8 cellular contexts compared by ENCODE assay signal in the genomic region with DNA sequence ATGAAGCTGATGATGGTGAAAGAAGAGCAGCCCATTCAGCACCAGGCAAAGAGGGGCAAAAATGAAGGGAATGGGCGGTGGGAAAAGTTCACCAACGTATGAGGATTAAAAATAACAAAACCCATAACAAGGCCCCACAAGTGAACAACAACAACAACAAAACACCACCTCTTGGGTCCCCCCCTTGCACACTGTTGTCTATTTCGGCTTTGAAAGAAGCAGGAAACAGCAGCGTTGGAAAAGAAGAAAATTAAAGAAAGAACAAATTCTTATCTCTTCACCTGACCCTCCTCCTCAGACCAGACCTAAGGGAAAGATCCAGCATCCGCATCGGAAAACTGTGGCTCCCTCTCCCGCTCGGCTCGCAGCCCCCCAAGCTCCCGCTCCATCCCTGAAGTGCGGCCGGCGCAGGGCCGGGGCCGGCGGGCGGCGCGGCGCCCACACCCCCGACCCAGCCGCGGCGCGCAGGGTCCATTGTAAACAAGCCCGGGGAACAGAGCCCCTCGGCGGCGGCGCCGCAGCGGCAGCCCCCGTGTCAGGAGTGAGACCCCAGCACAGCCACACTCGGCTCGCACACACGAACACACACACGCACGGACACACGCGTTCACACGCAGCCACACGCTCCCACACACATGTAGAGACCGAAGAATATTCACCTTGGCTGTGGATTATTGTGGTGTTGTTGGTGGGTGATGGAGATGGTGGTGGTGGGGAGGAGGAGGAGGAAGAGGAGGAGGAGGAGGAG. TPM values are rescaled to one million over a fixed set of nuclear protein-coding genes. Genes with fewer than 3 reads are reported as not detected.
A peak's percentile ranks its signal among the peaks of the same experiment; 100 is the strongest.
DNase-seq lines count a peak whose midpoint lies in the region; ATAC-seq and TF ChIP-seq lines count a peak whose summit lies in the region.

No MANE protein-coding gene starts in this region.

- peak overlapping the region; percentile 94 for H3K4me3 Mint-ChIP-seq in natural killer cell treated with Interleukin-12 subunit alpha and Interleukin-12 subunit beta and Interleukin-15 and Interleukin-18, amount 100 ng/mL, for 72 hours

- ATAC-seq in GM19324 (IDR thresholded peaks at IDR 0.05; ENCODE audit: low FRiP score, unreplicated experiment), result peak; percentile 2
- ATAC-seq in natural killer cell treated with Interleukin-12 subunit alpha and Interleukin-12 subunit beta and Interleukin-15 and Interleukin-18, amount 100 ng/mL, for 72 hours, result peak in 1 of 2 donors; percentile 0
- ATAC-seq in GM21786 (IDR thresholded peaks at IDR 0.05; ENCODE audit: unreplicated experiment), result no peak
- ATAC-seq in HG03159 (IDR thresholded peaks at IDR 0.05; ENCODE audit: unreplicated experiment), result no peak

- DNase-seq in SW480 (ENCODE audit: low spot score), result peak; percentile 3
- no peak for DNase-seq in epithelial cell of proximal tubule (ENCODE audit: low read depth)
- DNase-seq in natural killer cell treated with Interleukin-12 subunit alpha and Interleukin-12 subunit beta and Interleukin-15 and Interleukin-18, amount 100 ng/mL, for 72 hours (ENCODE audit: low spot score), result peak; percentile 59
- DNase-seq in CD1c-positive myeloid dendritic cell (ENCODE audit: extremely low spot score), result no peak

- H3K36me3 Mint-ChIP-seq in natural killer cell treated with Interleukin-12 subunit alpha and Interleukin-12 subunit beta and Interleukin-15 and Interleukin-18, amount 100 ng/mL, for 72 hours, result peaks cover 4% of the 10 kb centered on the region

- H3K27ac Mint-ChIP-seq in natural killer cell treated with Interleukin-12 subunit alpha and Interleukin-12 subunit beta and Interleukin-15 and Interleukin-18, amount 100 ng/mL, for 72 hours, result peak overlapping the region; percentile 93 to 97

- no peak for TF ChIP-seq CTCF in 22Rv1 (IDR thresholded peaks at IDR 0.05)
- TF ChIP-seq CTCF in epithelial cell of proximal tubule (conservative IDR thresholded peaks at IDR 0.05; ENCODE audit: low read depth, low read length), result no peak

- no peaks in the 10 kb centered on the region for H3K9me3 Mint-ChIP-seq in natural killer cell treated with Interleukin-12 subunit alpha and Interleukin-12 subunit beta and Interleukin-15 and Interleukin-18, amount 100 ng/mL, for 72 hours

- H3K27me3 Mint-ChIP-seq in natural killer cell treated with Interleukin-12 subunit alpha and Interleukin-12 subunit beta and Interleukin-15 and Interleukin-18, amount 100 ng/mL, for 72 hours, result no peaks in the 10 kb centered on the region

- peak overlapping the region; percentile 99 for H3K27ac ChIP-seq in 22Rv1

- H3K4me3 ChIP-seq in epithelial cell of proximal tubule (ENCODE audit: low read depth, low read length), result peak overlapping the region; percentile 73

- peaks cover 34 to 53% of the 10 kb centered on the region in 2 donors for H3K4me1 Mint-ChIP-seq in natural killer cell treated with Interleukin-12 subunit alpha and Interleukin-12 subunit beta and Interleukin-15 and Interleukin-18, amount 100 ng/mL, for 72 hours (ENCODE audit: low read depth in 2 of 2)

RNA-seq across cellular contexts. Expression of a gene that starts 0.5 kb away (rescaled TPM):
- 1.6 and 2.3 TPM in 2 replicates for total RNA-seq in epithelial cell of proximal tubule
- 10 to 100 TPM; 17.2 to 22.5 TPM for total RNA-seq in natural killer cell treated with Interleukin-12 subunit alpha and Interleukin-12 subunit beta and Interleukin-15 and Interleukin-18, amount 100 ng/mL, for 72 hours

Comparison
In these comparisons a context has a peak if more than half of its experiments do, and no peak if none do; other contexts are left out.
1. DNase-seq: peak in SW480 (single experiment) and natural killer cell treated with Interleukin-12 subunit alpha and Interleukin-12 subunit beta and Interleukin-15 and Interleukin-18, amount 100 ng/mL, for 72 hours (single experiment); none in epithelial cell of proximal tubule (single experiment) and CD1c-positive myeloid dendritic cell (single experiment).